ENCODE assay signal across 25 cellular contexts in the genomic region with DNA sequence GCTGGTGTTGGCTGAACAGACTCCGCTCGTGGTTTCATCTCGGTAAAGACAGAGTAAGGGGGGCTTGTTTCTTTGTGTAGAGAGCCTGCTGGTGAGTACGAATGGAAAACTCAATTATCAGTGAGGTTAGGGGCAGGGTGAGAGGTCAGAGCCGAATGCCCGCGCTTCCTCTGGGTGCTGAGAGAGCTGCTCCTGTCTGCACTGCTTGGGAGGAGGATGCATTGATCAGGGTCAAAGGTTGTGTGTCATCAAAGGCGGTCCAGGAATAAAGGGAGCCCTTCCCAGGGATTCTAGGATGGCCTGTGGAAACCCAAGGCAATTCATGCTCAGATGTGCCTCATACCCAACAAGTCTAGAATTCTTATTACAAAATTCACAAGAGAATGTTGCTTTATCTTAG.
DNase-seq lines count a peak whose midpoint lies in the region; ATAC-seq, FAIRE-seq and TF ChIP-seq lines count a peak whose summit lies in the region.
"Had no signal": no experiment of that assay in that cellular context is flagged by ENCODE, and none has a peak within 500 bp of the region (broad histone marks: within the 10 kb centered on the region; RNA-seq: fewer than 3 reads in every experiment).

No MANE protein-coding gene starts in this region.

- H3K27ac ChIP-seq in GM23338 (ENCODE audit: low read depth) (no peak overlapping the region), H1 (ENCODE audit: low read depth, low read length) (no peak overlapping the region), stomach (no peak overlapping the region)
- H3K27ac ChIP-seq in CD4-positive, alpha-beta memory T cell (ENCODE audit: low read depth, low read length): no peak overlapping the region
- H3K27ac ChIP-seq: A549; BLaER1 treated with 17β-estradiol and CSF1 and Interleukin-3, amounts not matched to agents 10 nM and 100 nM had no signal

- H4K8ac ChIP-seq in H1 (ENCODE audit: extremely low read depth, insufficient read depth, low read length): no peak overlapping the region

- H3K23ac ChIP-seq in H1 (ENCODE audit: insufficient read length): no peak overlapping the region

- DNase-seq in GM23338 (ENCODE audit: low spot score): no peak
- no peak for DNase-seq in H1 (ENCODE audit: low read depth in 1 of 2, low spot score in 2 of 2)
- peak; percentile 48 for DNase-seq in nephron progenitor cell
- DNase-seq in CD4-positive, alpha-beta memory T cell: no peak
- DNase-seq in stomach: no peak
- DNase-seq in NCI-H2196 (lab: John Stamatoyannopoulos, UW; ENCODE audit: unreplicated experiment): no peak
- DNase-seq: 8988T; ACHN; AML-193; Calu3; CD4-positive, alpha-beta T cell; COR-L47; DMS53; DMS79 treated with DMSO at 0.1 percent for 48 hours; GF-D8; H9 had no signal

- H3K9me3 Mint-ChIP-seq in GM23338 (no peaks in the 10 kb centered on the region), nephron progenitor cell (no peaks in the 10 kb centered on the region)
- no peaks in the 10 kb centered on the region for H3K9me3 Mint-ChIP-seq in CD4-positive, alpha-beta memory T cell
- H3K9me3 Mint-ChIP-seq: CD4-positive, alpha-beta T cell; H9 had no signal

- intact Hi-C loops in CD4-positive, alpha-beta memory T cell (cut with micrococcal nuclease): no loop called here
- intact Hi-C loops in stomach (cut with DNase I; ENCODE audit: low total_unique reads): no loop called here

- H3K9me3 ChIP-seq in H1 (ENCODE audit: insufficient read depth in 2 of 2, low read depth in 1 of 2, low read length in 1 of 2) (no peaks in the 10 kb centered on the region), neuron (ENCODE audit: low read length) (no peaks in the 10 kb centered on the region), stomach (no peaks in the 10 kb centered on the region)
- no peaks in the 10 kb centered on the region for H3K9me3 ChIP-seq in CD4-positive, alpha-beta memory T cell (ENCODE audit: control insufficient read depth in 1 of 2, low read length in 2 of 2)
- H3K9me3 ChIP-seq: A549; BLaER1 treated with 17β-estradiol and CSF1 and Interleukin-3, amounts not matched to agents 10 nM and 100 nM had no signal

- no peak overlapping the region for H3K4ac ChIP-seq in H1 (replicated peaks; ENCODE audit: insufficient read length, low read depth, low read length)

- TF ChIP-seq RAD21 in H1 (IDR thresholded peaks at IDR 0.05 in 1 of 2, conservative IDR thresholded peaks at IDR 0.05 in 1 of 2; ENCODE audit: low read depth in 2 of 2, low read length in 2 of 2): no peak

- no peak overlapping the region for H2BK15ac ChIP-seq in H1 (ENCODE audit: low read length)

- H3K79me1 ChIP-seq in H1 (ENCODE audit: low read depth, low read length): no peaks in the 10 kb centered on the region

- no peak overlapping the region for H4K5ac ChIP-seq in H1 (ENCODE audit: insufficient read length, low read depth, low read length)

- no peak for TF ChIP-seq POLR2A in H1 (IDR thresholded peaks at IDR 0.05; ENCODE audit: control extremely low read depth in 1 of 2, low read depth in 2 of 2, low read length in 2 of 2)
- no peak for TF ChIP-seq POLR2A in stomach (IDR thresholded peaks at IDR 0.05)

- H3K79me2 ChIP-seq in GM23338 (replicated peaks; ENCODE audit: insufficient read depth) (no peaks in the 10 kb centered on the region), H1 (ENCODE audit: control insufficient read depth in 1 of 2, insufficient read depth in 2 of 2, low read length in 2 of 2) (no peaks in the 10 kb centered on the region)

- H4K20me1 ChIP-seq in GM23338 (replicated peaks; ENCODE audit: insufficient read depth) (no peaks in the 10 kb centered on the region), H1 (replicated peaks in 1 of 2; ENCODE audit: control insufficient read depth in 1 of 2, insufficient read depth in 2 of 2, low read length in 2 of 2) (no peaks in the 10 kb centered on the region)
- H4K20me1 ChIP-seq: BLaER1 treated with 17β-estradiol and CSF1 and Interleukin-3, amounts not matched to agents 10 nM and 100 nM had no signal

- H3K23me2 ChIP-seq in H1 (ENCODE audit: low read depth, low read length): no peaks in the 10 kb centered on the region

- no peak overlapping the region for H2BK5ac ChIP-seq in H1 (ENCODE audit: low read depth, low read length)

- H3K27me3 ChIP-seq in GM23338 (ENCODE audit: insufficient read depth) (no peaks in the 10 kb centered on the region), H1 (replicated peaks in 1 of 4; ENCODE audit: control insufficient read depth in 3 of 4, extremely low read depth in 1 of 4, insufficient read depth in 3 of 4, low read length in 3 of 4) (no peaks in the 10 kb centered on the region), neuron (ENCODE audit: insufficient read depth, low read length) (no peaks in the 10 kb centered on the region), stomach (peaks cover 0 to 3% (median 0%) of the 10 kb centered on the region in 3 donors)
- H3K27me3 ChIP-seq in CD4-positive, alpha-beta memory T cell (ENCODE audit: insufficient read depth, low read length): no peaks in the 10 kb centered on the region
- H3K27me3 ChIP-seq: BE2C; BLaER1 treated with 17β-estradiol and CSF1 and Interleukin-3, amounts not matched to agents 10 nM and 100 nM had no signal

- H3K4me1 Mint-ChIP-seq in GM23338 (peaks cover 29% of the 10 kb centered on the region), nephron progenitor cell (peaks cover 53% of the 10 kb centered on the region)
- no peaks in the 10 kb centered on the region for H3K4me1 Mint-ChIP-seq in CD4-positive, alpha-beta memory T cell
- H3K4me1 Mint-ChIP-seq: CD14-positive monocyte had no signal

- H3K27ac Mint-ChIP-seq in GM23338: no peak overlapping the region
- H3K27ac Mint-ChIP-seq in nephron progenitor cell: peak overlapping the region; percentile 96
- H3K27ac Mint-ChIP-seq in CD4-positive, alpha-beta memory T cell: no peak overlapping the region
- H3K27ac Mint-ChIP-seq: CD14-positive monocyte; CD4-positive, alpha-beta T cell had no signal

- no peak overlapping the region for H3K4me3 ChIP-seq in GM23338
- no peak overlapping the region for H3K4me3 ChIP-seq in H1 (ENCODE audit: extremely low read depth in 1 of 4, insufficient read depth in 2 of 4, low read depth in 3 of 4, low read length in 4 of 4)
- H3K4me3 ChIP-seq in neuron (ENCODE audit: low read length): peak overlapping the region; percentile 20
- no peak overlapping the region for H3K4me3 ChIP-seq in CD4-positive, alpha-beta memory T cell (ENCODE audit: low read length in 2 of 2)
- H3K4me3 ChIP-seq in stomach: no peak overlapping the region
- H3K4me3 ChIP-seq: A549; BLaER1 treated with 17β-estradiol and CSF1 and Interleukin-3, amounts not matched to agents 10 nM and 100 nM had no signal

- no peak overlapping the region for H3K4me2 ChIP-seq in GM23338
- H3K4me2 ChIP-seq in H1 (ENCODE audit: insufficient read depth in 1 of 2, low read depth in 2 of 2, low read length in 2 of 2): no peak overlapping the region; a peak in 1 of 4 replicates
- H3K4me2 ChIP-seq: A549 had no signal

- CTCF ChIA-PET in H1 (lab: Charles Lee; ENCODE audit: partially characterized antibody): interaction anchor here (0.9 to 2.1 kb wide), 4 partner anchors 10 to 403 kb away, joined by 4 to 6 read pairs (median 4); no protein-coding TSS in a partner anchor
- CTCF ChIA-PET in CD4-positive, alpha-beta memory T cell (lab: Charles Lee; ENCODE audit: partially characterized antibody): no interaction called here

- ATAC-seq in GM23338 (no peak), GM19397 (IDR thresholded peaks at IDR 0.05; ENCODE audit: unreplicated experiment) (no peak)
- ATAC-seq: A549, HCT116 had no signal

- H3K27me3 Mint-ChIP-seq in GM23338 (ENCODE audit: insufficient read depth, low read depth, poor library complexity) (peaks cover 5% of the 10 kb centered on the region), nephron progenitor cell (ENCODE audit: low read depth, poor library complexity) (peaks cover 3% of the 10 kb centered on the region)
- H3K27me3 Mint-ChIP-seq in CD4-positive, alpha-beta memory T cell: no peaks in the 10 kb centered on the region

- WGBS in H1 (ENCODE audit: extremely low coverage in 1 of 2, insufficient coverage in 1 of 2, insufficient read length in 1 of 2, insufficient replicate concordance in 2 of 2, low coverage in 1 of 2, low lambda C conversion rate in 2 of 2, missing lambda C conversion rate in 1 of 2), 2 experiments: 96% methylated on average over 8 of the region's 8 CpGs; no CpG with 5 or more reads in 1 of the 2 experiments
- 70 to 83% (median 77%) methylated on average over 8 of the region's 8 CpGs for WGBS in stomach, 5 donors

- POLR2A ChIA-PET in H1 (lab: Charles Lee; ENCODE audit: partially characterized antibody): no interaction called here
- POLR2A ChIA-PET in CD4-positive, alpha-beta memory T cell (lab: Charles Lee; ENCODE audit: partially characterized antibody): no interaction called here

- no peak for TF ChIP-seq CTCF in GM23338 (conservative IDR thresholded peaks at IDR 0.05; ENCODE audit: low read depth in 2 of 2)
- no peak for TF ChIP-seq CTCF in H1 (IDR thresholded peaks at IDR 0.05; ENCODE audit: control extremely low read depth in 1 of 3, insufficient read depth in 1 of 3, low read depth in 1 of 3, low read length in 3 of 3)
- no peak for TF ChIP-seq CTCF in nephron progenitor cell (IDR thresholded peaks at IDR 0.05)
- TF ChIP-seq CTCF in stomach (IDR thresholded peaks at IDR 0.05): no peak

- no peak overlapping the region for H2BK12ac ChIP-seq in H1 (ENCODE audit: low read depth, low read length)

- H3K36me3 Mint-ChIP-seq in GM23338 (ENCODE audit: low read depth): peaks cover 8% of the 10 kb centered on the region; the same call in 1 of the 3 replicates
- no peaks in the 10 kb centered on the region for H3K36me3 Mint-ChIP-seq in nephron progenitor cell (ENCODE audit: low read depth)
- no peaks in the 10 kb centered on the region for H3K36me3 Mint-ChIP-seq in CD4-positive, alpha-beta memory T cell
- H3K36me3 Mint-ChIP-seq: CD14-positive monocyte had no signal

- H3K4me1 ChIP-seq in GM23338 (ENCODE audit: insufficient read depth) (0 out of 2 replicates have a peak, but pooled peaks cover 7% of the 10 kb centered on the region), H1 (replicated peaks in 1 of 4; ENCODE audit: control insufficient read depth in 3 of 4, insufficient read depth in 4 of 4, low read length in 3 of 4) (peaks cover 0 to 5% (median 1%) of the 10 kb centered on the region in 4 experiments; a peak in 4 of 7 replicates), neuron (ENCODE audit: insufficient read depth, low read length) (peaks cover 26% of the 10 kb centered on the region), stomach (peaks cover 0 to 3% (median 0%) of the 10 kb centered on the region in 4 donors)
- no peaks in the 10 kb centered on the region for H3K4me1 ChIP-seq in CD4-positive, alpha-beta memory T cell (ENCODE audit: insufficient read depth, low read length)
- H3K4me1 ChIP-seq: A549 had no signal

- H3K36me3 ChIP-seq in GM23338 (ENCODE audit: insufficient read depth) (no peaks in the 10 kb centered on the region), H1 (ENCODE audit: control insufficient read depth in 2 of 4, insufficient read depth in 4 of 4, low read length in 3 of 4) (no peaks in the 10 kb centered on the region), neuron (ENCODE audit: insufficient read depth, low read length) (no peaks in the 10 kb centered on the region), stomach (no peaks in the 10 kb centered on the region)
- no peaks in the 10 kb centered on the region for H3K36me3 ChIP-seq in CD4-positive, alpha-beta memory T cell (ENCODE audit: insufficient read depth, low read length)
- H3K36me3 ChIP-seq: BE2C; BLaER1 treated with 17β-estradiol and CSF1 and Interleukin-3, amounts not matched to agents 10 nM and 100 nM had no signal

- H3F3A ChIP-seq in GM23338 (replicated peaks; ENCODE audit: low read depth): no peaks in the 10 kb centered on the region

- no peak overlapping the region for H2BK120ac ChIP-seq in H1 (replicated peaks; ENCODE audit: low read depth, low read length)

- no peak overlapping the region for H3K9ac ChIP-seq in H1 (replicated peaks in 1 of 4; ENCODE audit: extremely low read depth in 1 of 4, low read depth in 3 of 4, low read length in 3 of 4)
- H3K9ac ChIP-seq: BLaER1 treated with 17β-estradiol and CSF1 and Interleukin-3, amounts not matched to agents 10 nM and 100 nM had no signal

- no peak overlapping the region for H3K56ac ChIP-seq in H1 (replicated peaks; ENCODE audit: insufficient read length, low read depth, low read length)

- no peak for TF ChIP-seq EP300 in H1 (IDR thresholded peaks at IDR 0.05; ENCODE audit: borderline replicate concordance in 1 of 2, low read depth in 2 of 2, low read length in 2 of 2)
- no peak for TF ChIP-seq EP300 in stomach (IDR thresholded peaks at IDR 0.05)

- no peak overlapping the region for H3K18ac ChIP-seq in H1 (ENCODE audit: extremely low read depth, low read length)

- H3K4me3 Mint-ChIP-seq in GM23338 (no peak overlapping the region), nephron progenitor cell (peak overlapping the region; percentile 33)
- H3K4me3 Mint-ChIP-seq in CD4-positive, alpha-beta memory T cell: no peak overlapping the region
- H3K4me3 Mint-ChIP-seq: CD14-positive monocyte; CD4-positive, alpha-beta T cell; H9 had no signal

- H3K9me2 ChIP-seq in GM23338 (ENCODE audit: insufficient read depth): 0 out of 2 replicates have a peak, but pooled peaks cover 16% of the 10 kb centered on the region

- H4K91ac ChIP-seq in H1 (replicated peaks; ENCODE audit: insufficient read length, low read length): peak overlapping the region; percentile 29

- 0 out of 2 replicates have a peak overlapping the region, but pooled peaks have one; percentile 49 for H2AK5ac ChIP-seq in H1 (ENCODE audit: low read depth, low read length)

- H2AFZ ChIP-seq in GM23338 (peak overlapping the region; percentile 66; the same call in 1 of the 2 replicates), H1 (ENCODE audit: low read length) (no peak overlapping the region), neuron (ENCODE audit: low read depth, low read length) (no peak overlapping the region)

- FAIRE-seq in H1 (lab: Jason Lieb, UNC): no peak
- FAIRE-seq: A549, GM12891, GM18507 had no signal

- 0 out of 2 replicates have a peak overlapping the region, but pooled peaks have one; percentile 61 for H2BK20ac ChIP-seq in H1 (ENCODE audit: low read length)

- H3K14ac ChIP-seq in H1 (ENCODE audit: insufficient read length): no peak overlapping the region
